ENCODE assay signal across 20 cellular contexts in genomic region chr13:74866151-74866550, GRCh38.
"Had no signal": no experiment of that assay in that cellular context is flagged by ENCODE, and none has a peak within 500 bp of the region (broad histone marks: within the 10 kb centered on the region; RNA-seq: fewer than 3 reads in every experiment).

No MANE protein-coding gene starts in this region.

- H3K27ac ChIP-seq: foreskin keratinocyte, hepatocyte, neutrophil, psoas muscle, skin epidermis, thoracic aorta had no signal

- H3K4me2 ChIP-seq: hepatocyte had no signal

- H3K4me1 Mint-ChIP-seq: naive thymus-derived CD4-positive, alpha-beta T cell; stimulated activated naive B cell treated with anti-CD40 and anti-IgM and Interleukin-4, amounts not matched to agents 10 μg/mL and 1 μg/mL and 100 μg/mL, for 72 hours; stimulated activated naive CD8-positive, alpha-beta T cell treated with anti-CD3 and anti-CD28 coated beads, Interleukin-15, amount 100 ng/mL, for 72 hours had no signal

- H3K36me3 Mint-ChIP-seq: stimulated activated naive B cell treated with anti-CD40 and anti-IgM and Interleukin-4, amounts not matched to agents 10 μg/mL and 1 μg/mL and 100 μg/mL, for 72 hours had no signal

- H3K27me3 ChIP-seq: foreskin keratinocyte, hepatocyte, neutrophil had no signal

- H3K36me3 ChIP-seq: neutrophil, thoracic aorta had no signal

- H3K27me3 Mint-ChIP-seq: stimulated activated naive B cell treated with anti-CD40 and anti-IgM and Interleukin-4, amounts not matched to agents 10 μg/mL and 1 μg/mL and 100 μg/mL, for 72 hours; stimulated activated naive CD8-positive, alpha-beta T cell treated with anti-CD3 and anti-CD28 coated beads, Interleukin-15, amount 100 ng/mL, for 72 hours had no signal

- H3K9me3 ChIP-seq: neutrophil, psoas muscle had no signal

- H3K4me1 ChIP-seq: psoas muscle had no signal

- H3K79me2 ChIP-seq: hepatocyte had no signal

- H2AFZ ChIP-seq: hepatocyte had no signal

- ATAC-seq: foreskin keratinocyte; naive thymus-derived CD4-positive, alpha-beta T cell; psoas muscle; sciatic nerve; stimulated activated naive B cell treated with anti-CD40 and anti-IgM and Interleukin-4, amounts not matched to agents 10 μg/mL and 1 μg/mL and 100 μg/mL, for 72 hours; stimulated activated naive CD8-positive, alpha-beta T cell treated with anti-CD3 and anti-CD28 coated beads, Interleukin-15, amount 100 ng/mL, for 72 hours had no signal

- H3K27ac Mint-ChIP-seq: naive thymus-derived CD4-positive, alpha-beta T cell; stimulated activated naive B cell treated with anti-CD40 and anti-IgM and Interleukin-4, amounts not matched to agents 10 μg/mL and 1 μg/mL and 100 μg/mL, for 72 hours; stimulated activated naive CD8-positive, alpha-beta T cell treated with anti-CD3 and anti-CD28 coated beads, Interleukin-15, amount 100 ng/mL, for 72 hours had no signal

- H3K4me3 ChIP-seq: hepatocyte, psoas muscle, skin epidermis, thoracic aorta had no signal

- DNase-seq: cerebellar nuclear complex; dermis blood vessel endothelial cell; foreskin keratinocyte; head of caudate nucleus; kidney glomerular epithelial cell; mesendoderm; naive thymus-derived CD4-positive, alpha-beta T cell; psoas muscle; retina; stimulated activated CD4-positive, alpha-beta T cell treated with anti-CD3 and anti-CD28 coated beads, Interleukin-2, amount 100 ng/mL, for 24 hours; stimulated activated CD4-positive, alpha-beta T cell treated with anti-CD3 and anti-CD28 coated beads, Interleukin-4, amount 100 ng/mL, for 4 hours; stimulated activated naive B cell treated with anti-CD40 and anti-IgM and Interleukin-4, amounts not matched to agents 10 μg/mL and 1 μg/mL and 100 μg/mL, for 72 hours; stimulated activated naive CD8-positive, alpha-beta T cell treated with anti-CD3 and anti-CD28 coated beads, Interleukin-15, amount 100 ng/mL, for 72 hours; substantia nigra; trophoblast cell had no signal

- H3K4me3 Mint-ChIP-seq: naive thymus-derived CD4-positive, alpha-beta T cell; stimulated activated naive B cell treated with anti-CD40 and anti-IgM and Interleukin-4, amounts not matched to agents 10 μg/mL and 1 μg/mL and 100 μg/mL, for 72 hours; stimulated activated naive CD8-positive, alpha-beta T cell treated with anti-CD3 and anti-CD28 coated beads, Interleukin-15, amount 100 ng/mL, for 72 hours had no signal
